In genomic region chr2:45732946-45733345, GRCh38 we compare ENCODE assay signal across 30 cellular contexts.
"Had no signal": no experiment of that assay in that cellular context is flagged by ENCODE, and none has a peak within 500 bp of the region (broad histone marks: within the 10 kb centered on the region; RNA-seq: fewer than 3 reads in every experiment).

No MANE protein-coding gene starts in this region.

- DNase-seq: activated CD4-positive, alpha-beta T cell treated with anti-CD3 and anti-CD28 coated beads for 36 hours; activated CD4-positive, alpha-beta T cell treated with anti-CD3 and anti-CD28 coated beads, Interleukin-2, amount 10 ng/mL, durations not matched to agents 7 days and 5 days; activated CD4-positive, alpha-beta T cell treated with anti-CD3 and anti-CD28 coated beads, Interleukin-2, amount 50 U/mL, for 48 hours; activated CD8-positive, alpha-beta T cell treated with anti-CD3 and anti-CD28 coated beads, Interleukin-2, amount 10 ng/mL, durations not matched to agents 7 days and 5 days; activated gamma-delta T cell; activated naive CD4-positive, alpha-beta T cell treated with Interleukin-2 at 50 U/mL for 16 hours; activated naive CD8-positive, alpha-beta T cell treated with anti-CD3 and anti-CD28 coated beads, Interleukin-2, amount 10 ng/mL, durations not matched to agents 7 days and 5 days; activated T-cell treated with anti-CD3 and anti-CD28 coated beads, Interleukin-2, amount 50 U/mL, for 24 hours; amygdala; Karpas-422; NCI-H1048; NCI-H1105 treated with DMSO at 0.1 percent for 48 hours; NCI-H1436 treated with DMSO at 0.1 percent for 48 hours; NCI-H1694 treated with DMSO at 0.1 percent for 48 hours; NCI-H2029; NCI-H345; NCI-H526; NCI-H748 treated with DMSO at 0.1 percent for 48 hours; OCI-M1; Right ventricle myocardium superior; SW 1271; T-helper 1 cell; T1000; WERI-Rb-1 had no signal

- H3K9me3 ChIP-seq: ascending aorta had no signal

- H3K4me1 Mint-ChIP-seq: activated CD4-positive, alpha-beta T cell treated with anti-CD3 and anti-CD28 coated beads for 36 hours; activated CD4-positive, alpha-beta T cell treated with anti-CD3 and anti-CD28 coated beads, Interleukin-2, amount 10 ng/mL, durations not matched to agents 7 days and 5 days; activated naive CD4-positive, alpha-beta T cell treated with anti-CD3 and anti-CD28 coated beads, Interleukin-2, amount 50 U/mL, for 24 hours; activated naive CD8-positive, alpha-beta T cell treated with anti-CD3 and anti-CD28 coated beads, Interleukin-2, amount 10 ng/mL, durations not matched to agents 7 days and 5 days had no signal

- H3K27me3 Mint-ChIP-seq: activated CD4-positive, alpha-beta T cell treated with anti-CD3 and anti-CD28 coated beads for 36 hours; activated CD4-positive, alpha-beta T cell treated with anti-CD3 and anti-CD28 coated beads, Interleukin-2, amount 10 ng/mL, durations not matched to agents 7 days and 5 days; activated naive CD4-positive, alpha-beta T cell treated with anti-CD3 and anti-CD28 coated beads, Interleukin-2, amount 50 U/mL, for 24 hours; activated naive CD8-positive, alpha-beta T cell treated with anti-CD3 and anti-CD28 coated beads, Interleukin-2, amount 10 ng/mL, durations not matched to agents 7 days and 5 days; activated T-cell treated with anti-CD3 and anti-CD28 coated beads, Interleukin-2, amount 50 U/mL, for 24 hours; central memory CD8-positive, alpha-beta T cell had no signal

- H3K4me1 ChIP-seq: ascending aorta had no signal

- H3K9me3 Mint-ChIP-seq: activated CD4-positive, alpha-beta T cell treated with anti-CD3 and anti-CD28 coated beads, Interleukin-2, amount 10 ng/mL, durations not matched to agents 7 days and 5 days; activated naive CD4-positive, alpha-beta T cell treated with anti-CD3 and anti-CD28 coated beads, Interleukin-2, amount 50 U/mL, for 24 hours; activated naive CD8-positive, alpha-beta T cell treated with anti-CD3 and anti-CD28 coated beads, Interleukin-2, amount 10 ng/mL, durations not matched to agents 7 days and 5 days; activated T-cell treated with anti-CD3 and anti-CD28 coated beads, Interleukin-2, amount 50 U/mL, for 24 hours; activated T-helper 2 cell treated with anti-CD3 and anti-CD28 coated beads, Interferon-gamma antibody, Interleukin-2, Interleukin-4, amounts not matched to agents 10 μg/mL and 5 μg/mL and 100 μg/mL, durations not matched to agents 14 hours and 24 hours and 36 hours; central memory CD8-positive, alpha-beta T cell had no signal

- H3K27ac Mint-ChIP-seq: activated CD4-positive, alpha-beta T cell treated with anti-CD3 and anti-CD28 coated beads for 36 hours; activated CD4-positive, alpha-beta T cell treated with anti-CD3 and anti-CD28 coated beads, Interleukin-2, amount 10 ng/mL, durations not matched to agents 7 days and 5 days; activated CD8-positive, alpha-beta T cell treated with anti-CD3 and anti-CD28 coated beads, Interleukin-2, amount 10 ng/mL, durations not matched to agents 7 days and 5 days; activated naive CD4-positive, alpha-beta T cell treated with anti-CD3 and anti-CD28 coated beads, Interleukin-2, amount 50 U/mL, for 24 hours; activated naive CD8-positive, alpha-beta T cell treated with anti-CD3 and anti-CD28 coated beads, Interleukin-2, amount 10 ng/mL, durations not matched to agents 7 days and 5 days; activated T-cell treated with anti-CD3 and anti-CD28 coated beads, Interleukin-2, amount 50 U/mL, for 24 hours; activated T-helper 2 cell treated with anti-CD3 and anti-CD28 coated beads, Interferon-gamma antibody, Interleukin-2, Interleukin-4, amounts not matched to agents 10 μg/mL and 5 μg/mL and 100 μg/mL, durations not matched to agents 14 hours and 24 hours and 36 hours had no signal

- H3K27ac ChIP-seq: ascending aorta, cardiac muscle cell, WERI-Rb-1 had no signal

- H3K36me3 ChIP-seq: ascending aorta, cardiac muscle cell, WERI-Rb-1 had no signal

- ATAC-seq: activated CD4-positive, alpha-beta T cell treated with anti-CD3 and anti-CD28 coated beads for 36 hours; activated CD4-positive, CD25-positive, alpha-beta regulatory T cell treated with anti-CD3 and anti-CD28 coated beads, Interleukin-2, amount 50 U/mL, for 24 hours; activated CD8-positive, alpha-beta T cell treated with anti-CD3 and anti-CD28 coated beads, Interleukin-2, amount 10 ng/mL, durations not matched to agents 7 days and 5 days had no signal

- H3K36me3 Mint-ChIP-seq: activated naive CD4-positive, alpha-beta T cell treated with anti-CD3 and anti-CD28 coated beads, Interleukin-2, amount 50 U/mL, for 24 hours; activated naive CD8-positive, alpha-beta T cell treated with anti-CD3 and anti-CD28 coated beads, Interleukin-2, amount 10 ng/mL, durations not matched to agents 7 days and 5 days had no signal

- H3K27me3 ChIP-seq: ascending aorta, cardiac muscle cell had no signal

- H3K4me3 Mint-ChIP-seq: activated CD4-positive, alpha-beta T cell treated with anti-CD3 and anti-CD28 coated beads for 36 hours; activated CD4-positive, alpha-beta T cell treated with anti-CD3 and anti-CD28 coated beads, Interleukin-2, amount 10 ng/mL, durations not matched to agents 7 days and 5 days; activated CD8-positive, alpha-beta T cell treated with anti-CD3 and anti-CD28 coated beads, Interleukin-2, amount 10 ng/mL, durations not matched to agents 7 days and 5 days; activated naive CD4-positive, alpha-beta T cell treated with anti-CD3 and anti-CD28 coated beads, Interleukin-2, amount 50 U/mL, for 24 hours; activated naive CD8-positive, alpha-beta T cell treated with anti-CD3 and anti-CD28 coated beads, Interleukin-2, amount 10 ng/mL, durations not matched to agents 7 days and 5 days; activated T-cell treated with anti-CD3 and anti-CD28 coated beads, Interleukin-2, amount 50 U/mL, for 24 hours; central memory CD8-positive, alpha-beta T cell had no signal

- H3K4me3 ChIP-seq: ascending aorta, cardiac muscle cell had no signal
